Comparison of ENCODE assay signal across 4 cellular contexts in the genomic region with DNA sequence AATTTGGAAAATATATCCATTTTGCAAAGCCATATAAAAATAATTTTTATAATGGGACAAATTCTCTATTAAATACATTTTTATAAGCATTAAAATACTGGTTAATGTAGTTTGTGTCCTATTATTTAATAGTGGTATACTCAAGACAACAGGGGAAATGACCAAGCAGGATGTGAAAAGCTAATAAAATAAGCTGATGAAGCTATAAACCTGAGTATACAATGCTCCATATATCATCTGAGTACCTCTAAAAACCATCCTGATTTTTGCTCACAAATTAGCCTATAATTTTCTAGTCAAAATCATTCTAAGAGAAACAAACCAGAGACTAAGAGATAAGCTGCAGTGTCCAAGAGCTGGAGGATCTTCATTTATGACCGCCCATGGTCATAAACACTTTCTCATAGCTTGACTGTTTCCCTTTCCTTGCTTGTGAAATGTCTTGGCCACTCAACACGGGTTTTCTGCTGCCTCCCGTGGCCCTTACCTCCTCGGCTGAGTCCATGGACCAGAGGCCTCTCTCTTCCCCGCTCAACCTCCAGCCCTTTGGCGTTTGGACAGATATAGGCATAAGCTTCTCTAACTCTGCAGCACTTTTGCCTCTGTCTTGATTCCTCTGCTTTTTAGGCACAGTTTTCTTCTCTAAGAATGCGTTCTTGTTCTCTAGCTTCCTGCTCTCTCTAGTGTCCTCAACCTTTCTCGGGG. TPM values are rescaled to one million over a fixed set of nuclear protein-coding genes. Genes with fewer than 3 reads are reported as not detected.
"Had no signal": no experiment of that assay in that cellular context is flagged by ENCODE, and none has a peak within 500 bp of the region (broad histone marks: within the 10 kb centered on the region; RNA-seq: fewer than 3 reads in every experiment).

No MANE protein-coding gene starts in this region.

RNA-seq across cellular contexts. Expression of a gene that starts 5.5 kb away (rescaled TPM):
- total RNA-seq: activated CD8-positive, alpha-beta memory T cell treated with anti-CD3 and anti-CD28 coated beads for 36 hours; activated naive CD8-positive, alpha-beta T cell treated with anti-CD3 and anti-CD28 coated beads for 36 hours; activated T-helper 2 cell treated with anti-CD3 and anti-CD28 coated beads, Interferon-gamma antibody, Interleukin-2, Interleukin-4, amounts not matched to agents 10 μg/mL and 5 μg/mL and 100 μg/mL, durations not matched to agents 14 hours and 24 hours and 36 hours; T-helper 1 cell treated with Interleukin-12 subunit alpha and Interleukin-12 subunit beta and Interleukin-4 antibody, amounts not matched to agents 30 ng/mL and 1 ng/mL, for 36 hours had no signal
